Comparison of ENCODE assay signal across 9 cellular contexts in genomic region chr14:21192447-21192822, GRCh38. TPM values are rescaled to one million over a fixed set of nuclear protein-coding genes. Genes with fewer than 3 reads are reported as not detected.
A peak's percentile ranks its signal among the peaks of the same experiment; 100 is the strongest.
DNase-seq lines count a peak whose midpoint lies in the region; ATAC-seq and TF ChIP-seq lines count a peak whose summit lies in the region.
"Had no signal": no experiment of that assay in that cellular context is flagged by ENCODE, and none has a peak within 500 bp of the region (broad histone marks: within the 10 kb centered on the region; RNA-seq: fewer than 3 reads in every experiment).

No MANE protein-coding gene starts in this region.

- POLR2A ChIA-PET in PC-3 (lab: Charles Lee; ENCODE audit: unreplicated experiment), result no interaction called here

- H3K4me1 ChIP-seq in PC-3 (ENCODE audit: insufficient read depth, low read length), result no peaks in the 10 kb centered on the region
- H3K4me1 ChIP-seq in endodermal cell (ENCODE audit: control insufficient read depth, insufficient read depth, low read length), result no peaks in the 10 kb centered on the region
- peaks cover 3% of the 10 kb centered on the region for H3K4me1 ChIP-seq in psoas muscle

- WGBS in endodermal cell (ENCODE audit: insufficient coverage in 1 of 2, insufficient read length in 1 of 2), 2 experiments, result 92 to 100% methylated on average over 1 of the region's 1 CpG
- 0 to 19% (median 14%) methylated on average over 1 of the region's 1 CpG for WGBS in psoas muscle, 3 donors

- ATAC-seq in GM21423 (IDR thresholded peaks at IDR 0.05; ENCODE audit: unreplicated experiment), result peak; percentile 11
- peak; percentile 31; the same call in 1 of the 2 replicates for ATAC-seq in PC-3
- ATAC-seq in psoas muscle, result peak in 3 of 4 donors; percentile 7 to 34 (median 15)
- no peak for ATAC-seq in omental fat pad (ENCODE audit: low FRiP score)

- H3K36me3 ChIP-seq in PC-3 (ENCODE audit: low read depth, low read length) (no peaks in the 10 kb centered on the region), endodermal cell (ENCODE audit: control insufficient read depth, insufficient read depth, low read length) (no peaks in the 10 kb centered on the region), psoas muscle (ENCODE audit: insufficient read depth in 1 of 2, low read depth in 1 of 2) (no peaks in the 10 kb centered on the region)

- H3K4me2 ChIP-seq in PC-3 (ENCODE audit: low read length), result peak overlapping the region; percentile 74

- H4K20me1 ChIP-seq in PC-3 (ENCODE audit: low read length), result no peaks in the 10 kb centered on the region

- no peaks in the 10 kb centered on the region for H3K79me2 ChIP-seq in PC-3 (ENCODE audit: low read length)

- no peaks in the 10 kb centered on the region for H3F3A ChIP-seq in PC-3 (ENCODE audit: low read length, unreplicated experiment)

- intact Hi-C loops in PC-3 (cut with micrococcal nuclease) (no loop called here), psoas muscle (cut with DNase I) (no loop called here)

- TF ChIP-seq CTCF in PC-3 (conservative IDR thresholded peaks at IDR 0.05; ENCODE audit: low read depth, low read length), result no peak
- TF ChIP-seq CTCF in endodermal cell (conservative IDR thresholded peaks at IDR 0.05), result no peak
- TF ChIP-seq CTCF in psoas muscle (IDR thresholded peaks at IDR 0.05), result no peak
- no peak for TF ChIP-seq CTCF in omental fat pad (IDR thresholded peaks at IDR 0.05)

- H3K9me3 Mint-ChIP-seq in endodermal cell, result peaks cover 9% of the 10 kb centered on the region

- H3K4me1 Mint-ChIP-seq in endodermal cell, result peaks cover 2% of the 10 kb centered on the region

- H3K36me3 Mint-ChIP-seq in endodermal cell (ENCODE audit: low read depth), result no peaks in the 10 kb centered on the region

- H3K9me3 ChIP-seq in PC-3 (ENCODE audit: low read length) (peaks cover 5% of the 10 kb centered on the region; the same call in 1 of the 2 replicates), endodermal cell (ENCODE audit: control insufficient read depth, low read length) (no peaks in the 10 kb centered on the region), psoas muscle (peaks cover 7% of the 10 kb centered on the region)

- H3K27ac ChIP-seq in PC-3 (ENCODE audit: low read length) (no peak overlapping the region), endodermal cell (ENCODE audit: low read depth, low read length) (no peak overlapping the region), psoas muscle (no peak overlapping the region)

- peak overlapping the region; percentile 30 for H3K4me3 Mint-ChIP-seq in endodermal cell

- no peak for DNase-seq in PC-3
- DNase-seq in endodermal cell, result peak; percentile 61
- no peak for DNase-seq in psoas muscle
- DNase-seq in activated gamma-delta T cell (lab: John Stamatoyannopoulos, UW), result no peak
- no peak for DNase-seq in omental fat pad (ENCODE audit: low spot score)
- no peak for DNase-seq in NCI-H2171 (lab: John Stamatoyannopoulos, UW)
- no peak for DNase-seq in AG08396 (ENCODE audit: low spot score)
- DNase-seq: cerebellar nuclear complex had no signal

- no TSS peak for BruUV-seq in PC-3 (replicated peaks; lab: Mats Ljungman, UMichigan)

- no peak overlapping the region for H3K9ac ChIP-seq in PC-3 (ENCODE audit: low read length)
- H3K9ac ChIP-seq in endodermal cell (ENCODE audit: extremely low read depth, low read length, poor library complexity, severe bottlenecking), result no peak overlapping the region

- H3K4me3 ChIP-seq in PC-3 (ENCODE audit: low read length) (0 out of 2 replicates have a peak overlapping the region, but pooled peaks have one; percentile 39), endodermal cell (ENCODE audit: low read length) (no peak overlapping the region), psoas muscle (peak overlapping the region; percentile 52)

- H3K27ac Mint-ChIP-seq in endodermal cell, result no peak overlapping the region

- H3K27me3 Mint-ChIP-seq in endodermal cell (ENCODE audit: insufficient read depth), result no peaks in the 10 kb centered on the region

- no peaks in the 10 kb centered on the region for H3K27me3 ChIP-seq in PC-3 (ENCODE audit: low read length)
- H3K27me3 ChIP-seq in endodermal cell (ENCODE audit: control insufficient read depth, insufficient read depth, low read length, poor library complexity, severe bottlenecking), result no peaks in the 10 kb centered on the region
- H3K27me3 ChIP-seq in psoas muscle (ENCODE audit: insufficient read depth in 3 of 3, low read length in 2 of 3), result no peaks in the 10 kb centered on the region

- peak overlapping the region; percentile 81 for H2AFZ ChIP-seq in PC-3 (ENCODE audit: low read length)

- CTCF ChIA-PET in PC-3 (lab: Charles Lee), result no interaction called here

- H3K9me2 ChIP-seq in PC-3 (replicated peaks; ENCODE audit: low read length), result no peaks in the 10 kb centered on the region

RNA-seq across cellular contexts. Expression of gene OR5AU1, which starts 36.6 kb away (rescaled TPM):
- total RNA-seq in PC-3 (2014; rRNA removed) (not detected in 2 replicates), endodermal cell (not detected), psoas muscle (under 1 TPM in 1 of 4 donors, not detected in 3; 0.32 TPM), omental fat pad (under 1 TPM in 1 of 4 donors, not detected in 3; 0.09 TPM)
- polyA plus RNA-seq in endodermal cell (2013, experiment 1 of 2), result not detected
- not detected for polyA plus RNA-seq in endodermal cell (2013, experiment 2 of 2)
- polyA plus RNA-seq in psoas muscle, result not detected
